In the genomic region with DNA sequence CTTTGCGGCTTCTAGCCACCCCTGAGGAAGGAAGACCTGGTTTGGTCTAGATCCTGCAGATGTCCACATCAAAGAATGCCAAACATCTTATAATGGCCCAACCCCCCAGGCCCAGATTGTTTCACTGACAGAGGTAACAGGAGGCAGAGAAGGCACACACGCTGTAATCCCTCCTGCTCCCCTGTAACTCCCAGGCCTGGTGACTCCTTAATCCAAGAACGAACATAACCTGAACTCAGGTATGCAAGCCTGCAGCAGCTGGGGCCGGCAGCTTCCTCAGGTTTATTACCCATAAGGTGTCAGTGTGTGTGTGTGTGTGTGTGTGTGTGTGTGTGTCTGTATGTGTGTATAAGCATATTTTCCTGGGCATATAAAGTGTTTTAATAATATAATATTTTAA, we compare ENCODE assay signal across 18 cellular contexts. TPM values are rescaled to one million over a fixed set of nuclear protein-coding genes. Genes with fewer than 3 reads are reported as not detected.
A peak's percentile ranks its signal among the peaks of the same experiment; 100 is the strongest.
DNase-seq lines count a peak whose midpoint lies in the region; TF ChIP-seq lines count a peak whose summit lies in the region.
"Had no signal": no experiment of that assay in that cellular context is flagged by ENCODE, and none has a peak within 500 bp of the region (broad histone marks: within the 10 kb centered on the region; RNA-seq: fewer than 3 reads in every experiment).

No MANE protein-coding gene starts in this region.

- H3K9me2 ChIP-seq in MM.1S (replicated peaks; ENCODE audit: insufficient read depth, low read length) (no peaks in the 10 kb centered on the region), hepatocyte (replicated peaks; ENCODE audit: insufficient read depth) (no peaks in the 10 kb centered on the region)

- H3K36me3 ChIP-seq in MM.1S (replicated peaks; ENCODE audit: insufficient read depth, low read length) (no peaks in the 10 kb centered on the region), hepatocyte (replicated peaks; ENCODE audit: insufficient read depth, low read depth) (no peaks in the 10 kb centered on the region), neural progenitor cell (no peaks in the 10 kb centered on the region)

- WGBS in hepatocyte (ENCODE audit: low lambda C conversion rate, missing lambda C conversion rate) = 29% methylated on average over 4 of the region's 4 CpGs

- H3K36me3 Mint-ChIP-seq in neural progenitor cell = peaks cover 12% of the 10 kb centered on the region

- peak overlapping the region; percentile 96 for H3K27ac ChIP-seq in C4-2B
- H3K27ac ChIP-seq in MM.1S (ENCODE audit: low read length) = no peak overlapping the region
- no peak overlapping the region for H3K27ac ChIP-seq in hepatocyte
- no peak overlapping the region for H3K27ac ChIP-seq in neural progenitor cell
- H3K27ac ChIP-seq: A549 had no signal

- no peak overlapping the region for H3K4me2 ChIP-seq in MM.1S (ENCODE audit: low read depth, low read length)
- H3K4me2 ChIP-seq in hepatocyte = no peak overlapping the region
- no peak overlapping the region for H3K4me2 ChIP-seq in neural progenitor cell
- H3K4me2 ChIP-seq: A549 had no signal

- H3K27me3 ChIP-seq in MM.1S (replicated peaks; ENCODE audit: insufficient read depth, low read length) (no peaks in the 10 kb centered on the region), hepatocyte (no peaks in the 10 kb centered on the region), neural progenitor cell (no peaks in the 10 kb centered on the region)

- H3K9ac ChIP-seq in MM.1S (ENCODE audit: low read length) (no peak overlapping the region), neural progenitor cell (no peak overlapping the region)

- no peaks in the 10 kb centered on the region for H3K79me2 ChIP-seq in MM.1S (ENCODE audit: low read length)
- no peaks in the 10 kb centered on the region for H3K79me2 ChIP-seq in hepatocyte
- no peaks in the 10 kb centered on the region for H3K79me2 ChIP-seq in neural progenitor cell (ENCODE audit: low read depth)

- H3K4me1 Mint-ChIP-seq in neural progenitor cell = peaks cover 3% of the 10 kb centered on the region

- no peak for TF ChIP-seq CTCF in C4-2B (conservative IDR thresholded peaks at IDR 0.05)
- no peak for TF ChIP-seq CTCF in MM.1S (IDR thresholded peaks at IDR 0.05; ENCODE audit: low read length)
- no peak for TF ChIP-seq CTCF in hepatocyte (IDR thresholded peaks at IDR 0.05; ENCODE audit: poor library complexity)
- TF ChIP-seq CTCF in neural progenitor cell (IDR thresholded peaks at IDR 0.05) = no peak

- H3K9me3 Mint-ChIP-seq in neural progenitor cell = no peaks in the 10 kb centered on the region

- no peak overlapping the region for H3K4me3 Mint-ChIP-seq in neural progenitor cell

- intact Hi-C loops in posterior vena cava (cut with DNase I) = no loop called here

- DNase-seq in MM.1S = peak; percentile 9
- peak; percentile 52 for DNase-seq in hepatocyte (ENCODE audit: low spot score)
- DNase-seq in neural progenitor cell (ENCODE audit: low spot score) = peak; percentile 42
- no peak for DNase-seq in HT-29 (ENCODE audit: low spot score)
- no peak for DNase-seq in OCI-M1 (lab: John Stamatoyannopoulos, UW)
- no peak for DNase-seq in GM03348 (ENCODE audit: low spot score)
- no peak for DNase-seq in posterior vena cava (ENCODE audit: low spot score)
- DNase-seq: DMS79; H7; IMR-90; NCI-H1436; NCI-H1930; NCI-H2171 treated with DMSO at 0.1 percent for 48 hours; NCI-H446; NCI-H526 treated with DMSO at 0.1 percent for 48 hours; NK-92 treated with Interleukin-12 subunit alpha and Interleukin-12 subunit beta, amount 100 ng/mL, for 24 hours had no signal

- H3K4me3 ChIP-seq in MM.1S (ENCODE audit: low read length) (no peak overlapping the region), hepatocyte (no peak overlapping the region), neural progenitor cell (no peak overlapping the region)
- H3K4me3 ChIP-seq: A549 had no signal

- H4K20me1 ChIP-seq in MM.1S (ENCODE audit: insufficient read depth, low read length) = no peaks in the 10 kb centered on the region
- no peaks in the 10 kb centered on the region for H4K20me1 ChIP-seq in hepatocyte (ENCODE audit: insufficient read depth, poor library complexity, severe bottlenecking)
- no peaks in the 10 kb centered on the region for H4K20me1 ChIP-seq in neural progenitor cell (ENCODE audit: low read depth)

- H3K9me3 ChIP-seq in MM.1S (replicated peaks; ENCODE audit: insufficient read depth, low read length) (no peaks in the 10 kb centered on the region), hepatocyte (ENCODE audit: low read depth) (no peaks in the 10 kb centered on the region), neural progenitor cell (ENCODE audit: low read depth) (no peaks in the 10 kb centered on the region)
- H3K9me3 ChIP-seq: A549 had no signal

- H3F3A ChIP-seq in MM.1S (ENCODE audit: insufficient read depth, low read length) = no peaks in the 10 kb centered on the region
- peaks cover 3% of the 10 kb centered on the region for H3F3A ChIP-seq in neural progenitor cell (ENCODE audit: low read depth)

- no peak overlapping the region for H3K27ac Mint-ChIP-seq in neural progenitor cell

- H3K4me1 ChIP-seq in MM.1S (ENCODE audit: low read length) (no peaks in the 10 kb centered on the region), hepatocyte (ENCODE audit: insufficient read depth) (no peaks in the 10 kb centered on the region), neural progenitor cell (peaks cover 8% of the 10 kb centered on the region)
- H3K4me1 ChIP-seq: A549 had no signal

- peaks cover 2% of the 10 kb centered on the region for H3K27me3 Mint-ChIP-seq in neural progenitor cell (ENCODE audit: insufficient read depth, low read depth)

- no peak overlapping the region for H2AFZ ChIP-seq in MM.1S (ENCODE audit: low read length)
- no peak overlapping the region for H2AFZ ChIP-seq in hepatocyte
- H2AFZ ChIP-seq in neural progenitor cell (replicated peaks) = no peak overlapping the region

RNA-seq across cellular contexts. Expression of a gene that starts 52.7 kb away (rescaled TPM):
- total RNA-seq in hepatocyte (147 and 163 TPM in 2 replicates), neural progenitor cell (ENCODE audit: low replicate concordance) (252 and 337 TPM in 2 replicates), posterior vena cava (100 to 1,000 TPM; 126 to 132 TPM)
- polyA plus RNA-seq in hepatocyte = 181 and 219 TPM in 2 replicates
- 50.2 and 52.3 TPM in 2 replicates for total RNA-seq in HT-29 (2014; rRNA removed; shearing (Covaris generic))

RNA-seq across cellular contexts. Expression of a gene that starts 53.1 kb away (rescaled TPM):
- total RNA-seq in hepatocyte (109 TPM in 2 replicates), neural progenitor cell (ENCODE audit: low replicate concordance) (54.5 and 61.2 TPM in 2 replicates), posterior vena cava (10 to 100 TPM; 37.9 to 43.4 TPM)
- polyA plus RNA-seq in hepatocyte = 29.4 and 33.4 TPM in 2 replicates
- 48.0 and 51.4 TPM in 2 replicates for total RNA-seq in HT-29 (2014; rRNA removed; shearing (Covaris generic))

Comparison
In these comparisons a context has a peak if more than half of its experiments do, and no peak if none do; other contexts are left out.
1. DNase-seq: peak in MM.1S (single experiment), hepatocyte (single experiment) and neural progenitor cell (single experiment); none in HT-29 (single experiment), OCI-M1 (single experiment), GM03348 (single experiment) and posterior vena cava (single experiment).